ENCODE assay signal across 13 cellular contexts in the genomic region with DNA sequence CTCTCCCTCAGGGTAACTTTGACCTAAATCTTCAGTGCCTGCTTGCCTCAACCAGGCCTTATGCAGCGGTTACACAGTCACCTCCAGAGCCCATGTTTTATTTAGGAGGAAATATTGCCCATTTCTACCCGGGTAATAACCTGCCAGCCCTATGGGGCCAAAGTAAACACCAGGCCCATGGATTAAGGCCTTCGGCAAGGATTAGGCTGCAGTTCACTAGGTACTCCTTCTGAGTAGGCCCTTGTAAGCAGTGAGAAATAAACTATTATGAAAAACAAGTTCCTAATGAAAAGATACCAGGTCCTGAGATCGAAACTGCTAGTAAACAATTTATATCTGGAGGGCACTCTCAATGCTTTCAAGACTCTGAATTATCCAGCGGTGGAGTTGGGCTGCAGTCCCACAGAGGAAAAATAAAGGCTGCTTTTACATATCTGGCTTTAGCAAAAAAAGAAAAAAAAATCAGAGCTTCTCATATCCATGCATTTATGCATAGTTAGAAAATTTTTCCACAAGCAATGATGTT. TPM values are rescaled to one million over a fixed set of nuclear protein-coding genes. Genes with fewer than 3 reads are reported as not detected.
DNase-seq lines count a peak whose midpoint lies in the region; ATAC-seq and TF ChIP-seq lines count a peak whose summit lies in the region.
"Had no signal": no experiment of that assay in that cellular context is flagged by ENCODE, and none has a peak within 500 bp of the region (broad histone marks: within the 10 kb centered on the region; RNA-seq: fewer than 3 reads in every experiment).

No MANE protein-coding gene starts in this region.

- H3K4me2 ChIP-seq in mesenchymal stem cell (ENCODE audit: low read length, poor library complexity, severe bottlenecking) (peak overlapping the region; percentile 60), smooth muscle cell (peak overlapping the region; percentile 89)

- H3K9me3 ChIP-seq in SJSA1 (replicated peaks) (no peaks in the 10 kb centered on the region), mesenchymal stem cell (ENCODE audit: control insufficient read depth, low read length) (no peaks in the 10 kb centered on the region), smooth muscle cell (replicated peaks; ENCODE audit: low read depth) (no peaks in the 10 kb centered on the region)
- H3K9me3 ChIP-seq: adrenal gland, thyroid gland had no signal

- H3K27me3 ChIP-seq in SJSA1 (replicated peaks): no peaks in the 10 kb centered on the region
- H3K27me3 ChIP-seq in mesenchymal stem cell (ENCODE audit: control insufficient read depth in 1 of 2, insufficient read depth in 1 of 2, low read length in 2 of 2): no peaks in the 10 kb centered on the region
- H3K27me3 ChIP-seq in smooth muscle cell (ENCODE audit: low read depth): no peaks in the 10 kb centered on the region

- no peak overlapping the region for H3K23ac ChIP-seq in mesenchymal stem cell (ENCODE audit: low read length in 2 of 2)

- H4K8ac ChIP-seq in mesenchymal stem cell (ENCODE audit: low read length): no peak overlapping the region

- peak overlapping the region; percentile 93 for H3K27ac ChIP-seq in SJSA1
- peak overlapping the region; percentile 71 for H3K27ac ChIP-seq in mesenchymal stem cell (ENCODE audit: low read length, poor library complexity, severe bottlenecking)
- peak overlapping the region; percentile 95 for H3K27ac ChIP-seq in smooth muscle cell (ENCODE audit: low read depth)
- H3K27ac ChIP-seq: adrenal gland, parathyroid adenoma, thyroid gland had no signal

- H3K9ac ChIP-seq in mesenchymal stem cell (ENCODE audit: low read length) (peak overlapping the region; percentile 90), smooth muscle cell (ENCODE audit: low read depth) (peak overlapping the region; percentile 75)
- H3K9ac ChIP-seq: parathyroid adenoma had no signal

- peak overlapping the region; percentile 53 for H2BK5ac ChIP-seq in mesenchymal stem cell (ENCODE audit: low read depth, low read length, poor library complexity, severe bottlenecking)

- no peak overlapping the region for H3K4ac ChIP-seq in mesenchymal stem cell (ENCODE audit: low read depth in 1 of 2, low read length in 2 of 2)

- H3K14ac ChIP-seq in mesenchymal stem cell (ENCODE audit: low read length in 2 of 2): no peak overlapping the region

- H3K36me3 ChIP-seq in SJSA1: peaks cover 28% of the 10 kb centered on the region
- H3K36me3 ChIP-seq in mesenchymal stem cell (ENCODE audit: control insufficient read depth in 1 of 2, insufficient read depth in 2 of 2, low read depth in 1 of 2, low read length in 2 of 2): peaks cover 6 to 49% of the 10 kb centered on the region in 2 experiments
- no peaks in the 10 kb centered on the region for H3K36me3 ChIP-seq in smooth muscle cell (ENCODE audit: low read depth)
- H3K36me3 ChIP-seq: adrenal gland, thyroid gland had no signal

- H2BK120ac ChIP-seq in mesenchymal stem cell (ENCODE audit: low read depth, low read length): no peak overlapping the region

- no peaks in the 10 kb centered on the region for H3F3A ChIP-seq in smooth muscle cell (ENCODE audit: low read depth)

- peak overlapping the region; percentile 57 for H3K4me3 ChIP-seq in SJSA1
- peak overlapping the region; percentile 69 to 92 for H3K4me3 ChIP-seq in mesenchymal stem cell (ENCODE audit: insufficient read depth in 1 of 2, low read depth in 1 of 2, low read length in 2 of 2)
- H3K4me3 ChIP-seq in smooth muscle cell: peak overlapping the region; percentile 67
- H3K4me3 ChIP-seq: adrenal gland, thyroid gland had no signal

- peaks cover 18% of the 10 kb centered on the region for H4K20me1 ChIP-seq in smooth muscle cell (ENCODE audit: low read depth)

- H3K4me1 ChIP-seq in SJSA1 (replicated peaks): peaks cover 74% of the 10 kb centered on the region
- H3K4me1 ChIP-seq in mesenchymal stem cell (ENCODE audit: control insufficient read depth, insufficient read depth, low read depth, low read length): peaks cover 18% of the 10 kb centered on the region
- peaks cover 4% of the 10 kb centered on the region for H3K4me1 ChIP-seq in smooth muscle cell (ENCODE audit: low read depth)
- H3K4me1 ChIP-seq: parathyroid adenoma had no signal

- DNase-seq in GM04504 (ENCODE audit: low read depth) (peak; percentile 12), SJSA1 (ENCODE audit: low read depth in 1 of 2, low spot score in 2 of 2) (peak in 1 of 2 experiments; percentile 81), mesenchymal stem cell (no peak), smooth muscle cell (lab: John Stamatoyannopoulos, UW; ENCODE audit: unreplicated experiment) (no peak)
- no peak for DNase-seq in central memory CD4-positive, alpha-beta T cell
- DNase-seq: midbrain, NCI-H1092, thyroid gland had no signal

- ATAC-seq in GM21423 (IDR thresholded peaks at IDR 0.05; ENCODE audit: unreplicated experiment) (no peak), GM19328 (IDR thresholded peaks at IDR 0.05; ENCODE audit: unreplicated experiment) (no peak), HG03439 (IDR thresholded peaks at IDR 0.05; ENCODE audit: unreplicated experiment) (no peak)

- WGBS in mesenchymal stem cell: 59% methylated on average over 5 of the region's 5 CpGs
- 27% methylated on average over 5 of the region's 5 CpGs for WGBS in smooth muscle cell (ENCODE audit: low lambda C conversion rate)

- TF ChIP-seq CTCF in smooth muscle cell (IDR thresholded peaks at IDR 0.05; ENCODE audit: borderline replicate concordance, insufficient read depth, poor library complexity, severe bottlenecking): no peak

- no peak overlapping the region for H2AK5ac ChIP-seq in mesenchymal stem cell (ENCODE audit: low read length, severe bottlenecking)

- H4K91ac ChIP-seq in mesenchymal stem cell (ENCODE audit: low read length): no peak overlapping the region

- H2BK15ac ChIP-seq in mesenchymal stem cell (ENCODE audit: low read depth, poor library complexity, severe bottlenecking): no peak overlapping the region

- H2BK12ac ChIP-seq in mesenchymal stem cell (ENCODE audit: low read length in 2 of 2): no peak overlapping the region

- no peaks in the 10 kb centered on the region for H3K79me1 ChIP-seq in mesenchymal stem cell (replicated peaks; ENCODE audit: low read length, poor library complexity, severe bottlenecking)

- no peak overlapping the region for H3K18ac ChIP-seq in mesenchymal stem cell (ENCODE audit: low read depth in 1 of 2, low read length in 2 of 2)

- H2AFZ ChIP-seq in mesenchymal stem cell (ENCODE audit: low read depth, low read length): no peak overlapping the region
- H2AFZ ChIP-seq in smooth muscle cell (ENCODE audit: low read depth): no peak overlapping the region
- H2AFZ ChIP-seq: parathyroid adenoma had no signal

- H3K79me2 ChIP-seq in smooth muscle cell (ENCODE audit: low read depth): peaks cover 80% of the 10 kb centered on the region
- H3K79me2 ChIP-seq: parathyroid adenoma had no signal

RNA-seq across cellular contexts. Expression of a gene that starts 3.7 kb away (rescaled TPM):
- 8.6 and 15.5 TPM in 2 replicates for total RNA-seq in SJSA1 (2014; rRNA removed; shearing (Covaris generic))
- 6.9 TPM for polyA plus RNA-seq in mesenchymal stem cell (2013, experiment 1 of 2)
- 7.1 TPM for polyA plus RNA-seq in mesenchymal stem cell (2013, experiment 2 of 2)
- total RNA-seq in smooth muscle cell: 35.7 and 53.6 TPM in 2 replicates
- polyA plus RNA-seq in smooth muscle cell: 37.6 and 39.4 TPM in 2 replicates

RNA-seq across cellular contexts. Expression of a gene that starts 7.2 kb away (rescaled TPM):
- total RNA-seq in SJSA1 (2014; rRNA removed; shearing (Covaris generic)): 4.4 and 5.9 TPM in 2 replicates
- polyA plus RNA-seq in mesenchymal stem cell (2013, experiment 1 of 2): 1.4 TPM
- 1.3 TPM for polyA plus RNA-seq in mesenchymal stem cell (2013, experiment 2 of 2)
- total RNA-seq in smooth muscle cell: 18.2 and 20.3 TPM in 2 replicates
- 25.2 and 27.7 TPM in 2 replicates for polyA plus RNA-seq in smooth muscle cell
- total RNA-seq: thyroid gland had no signal

RNA-seq across cellular contexts. Expression of a gene that starts 12.5 kb away (rescaled TPM):
- 7.0 and 16.3 TPM in 2 replicates for total RNA-seq in SJSA1 (2014; rRNA removed; shearing (Covaris generic))
- 9.8 TPM for polyA plus RNA-seq in mesenchymal stem cell (2013, experiment 1 of 2)
- 9.8 TPM for polyA plus RNA-seq in mesenchymal stem cell (2013, experiment 2 of 2)
- total RNA-seq in smooth muscle cell: 22.9 and 35.8 TPM in 2 replicates
- polyA plus RNA-seq in smooth muscle cell: 12.6 and 19.2 TPM in 2 replicates

RNA-seq across cellular contexts. Expression of a gene that starts 21.4 kb away (rescaled TPM):
- 0.09 and 2.9 TPM in 2 replicates for total RNA-seq in SJSA1 (2014; rRNA removed; shearing (Covaris generic))
- 3.1 TPM for polyA plus RNA-seq in mesenchymal stem cell (2013, experiment 1 of 2)
- polyA plus RNA-seq in mesenchymal stem cell (2013, experiment 2 of 2): 3.2 TPM
- 0.72 TPM in 1 of 2 replicates, not detected in the other for total RNA-seq in smooth muscle cell
- polyA plus RNA-seq in smooth muscle cell: 1.2 and 1.6 TPM in 2 replicates

RNA-seq across cellular contexts. Expression of a gene that starts 22.0 kb away (rescaled TPM):
- 1.7 and 2.5 TPM in 2 replicates for total RNA-seq in SJSA1 (2014; rRNA removed; shearing (Covaris generic))
- polyA plus RNA-seq in mesenchymal stem cell (2013, experiment 1 of 2): not detected
- not detected for polyA plus RNA-seq in mesenchymal stem cell (2013, experiment 2 of 2)
- total RNA-seq in smooth muscle cell: 14.2 and 21.6 TPM in 2 replicates
- 6.2 and 10.0 TPM in 2 replicates for polyA plus RNA-seq in smooth muscle cell
- total RNA-seq: thyroid gland had no signal
